ENCODE assay signal across 25 cellular contexts in the genomic region with DNA sequence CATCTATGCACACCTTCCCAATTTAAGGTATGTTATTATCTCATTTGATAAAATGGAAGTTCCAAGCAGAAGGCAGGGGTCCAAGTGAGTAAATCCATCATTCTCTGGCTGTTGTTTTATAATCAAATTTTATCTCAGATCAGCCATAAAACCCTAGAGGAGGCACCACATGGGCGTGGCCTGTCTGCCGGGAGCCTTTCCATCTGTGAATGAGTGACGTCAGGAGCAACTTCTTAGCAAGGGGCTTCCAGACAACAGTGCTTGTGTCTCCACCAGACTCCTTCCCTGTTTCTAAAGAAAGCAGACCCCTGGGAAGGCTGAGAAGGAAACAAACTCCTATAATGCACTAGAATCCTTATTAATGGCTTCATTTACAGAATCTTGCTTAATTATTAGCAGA. TPM values are rescaled to one million over a fixed set of nuclear protein-coding genes. Genes with fewer than 3 reads are reported as not detected.
DNase-seq lines count a peak whose midpoint lies in the region; ATAC-seq, FAIRE-seq and TF ChIP-seq lines count a peak whose summit lies in the region.
"Had no signal": no experiment of that assay in that cellular context is flagged by ENCODE, and none has a peak within 500 bp of the region (broad histone marks: within the 10 kb centered on the region; RNA-seq: fewer than 3 reads in every experiment).

No MANE protein-coding gene starts in this region.

- H3K4me3 ChIP-seq in HepG2 (replicated peaks in 1 of 3; ENCODE audit: insufficient read depth in 1 of 3, low read depth in 2 of 3, low read length in 3 of 3) (no peak overlapping the region), right lobe of liver (no peak overlapping the region), HEK293 (ENCODE audit: low read depth, low read length) (no peak overlapping the region), neural progenitor cell (no peak overlapping the region), spleen (no peak overlapping the region)
- H3K4me3 ChIP-seq: BLaER1 had no signal

- no peaks in the 10 kb centered on the region for H3K9me3 Mint-ChIP-seq in neural progenitor cell
- H3K9me3 Mint-ChIP-seq: CD8-positive, alpha-beta T cell; H9 had no signal

- H3K4me1 Mint-ChIP-seq in neural progenitor cell: no peaks in the 10 kb centered on the region
- H3K4me1 Mint-ChIP-seq: CD14-positive monocyte, H9, IgD-negative memory B cell had no signal

- no peaks in the 10 kb centered on the region for H3K4me1 ChIP-seq in HepG2 (ENCODE audit: insufficient read depth, low read length)
- no peaks in the 10 kb centered on the region for H3K4me1 ChIP-seq in right lobe of liver
- no peaks in the 10 kb centered on the region for H3K4me1 ChIP-seq in HEK293 (ENCODE audit: control insufficient read depth, insufficient read depth, low read length)
- no peaks in the 10 kb centered on the region for H3K4me1 ChIP-seq in neural progenitor cell
- H3K4me1 ChIP-seq in spleen: no peaks in the 10 kb centered on the region
- H3K4me1 ChIP-seq: BLaER1 had no signal

- TF ChIP-seq EP300 in HepG2 (IDR thresholded peaks at IDR 0.05; ENCODE audit: low read depth in 2 of 2, low read length in 2 of 2): no peak
- no peak for TF ChIP-seq EP300 in HepG2 (CRISPR knock-in tag; IDR thresholded peaks at IDR 0.05; ENCODE audit: borderline replicate concordance)

- DNase-seq in HepG2 (ENCODE audit: low spot score) (no peak), right lobe of liver (no peak), OCI-M1 (lab: John Stamatoyannopoulos, UW) (peak; percentile 14), neural progenitor cell (ENCODE audit: low spot score) (peak; percentile 11), NCI-H2171 treated with DMSO at 0.1 percent for 48 hours (lab: John Stamatoyannopoulos, UW) (no peak), amygdala (lab: John Stamatoyannopoulos, UW) (no peak), spleen (no peak)
- DNase-seq: AML-193; Calu3; CD8-positive, alpha-beta T cell; DMS79; GDM1; H9; Karpas-422; KBM-7 had no signal

- intact Hi-C loops in HepG2 (cut with micrococcal nuclease; ENCODE audit: unreplicated experiment) (no loop called here), right lobe of liver (cut with DNase I) (no loop called here), spleen (cut with DNase I; ENCODE audit: low total_unique reads) (no loop called here)

- no peak for TF ChIP-seq RAD21 in HepG2 (CRISPR knock-in tag; IDR thresholded peaks at IDR 0.05)

- H3K4me3 Mint-ChIP-seq in neural progenitor cell: no peak overlapping the region
- H3K4me3 Mint-ChIP-seq: CD14-positive monocyte; CD8-positive, alpha-beta T cell; H9; IgD-negative memory B cell had no signal

- TF ChIP-seq POLR2A in HepG2 (IDR thresholded peaks at IDR 0.05; ENCODE audit: insufficient read depth in 1 of 2, low read depth in 2 of 2, low read length in 2 of 2) (no peak), right lobe of liver (IDR thresholded peaks at IDR 0.05) (no peak), spleen (IDR thresholded peaks at IDR 0.05) (no peak)

- H3K4me2 ChIP-seq in HepG2 (ENCODE audit: low read depth, low read length) (no peak overlapping the region), neural progenitor cell (no peak overlapping the region)
- H3K4me2 ChIP-seq: BLaER1 had no signal

- WGBS in HepG2 (ENCODE audit: low lambda C conversion rate): 0% methylated on average over 2 of the region's 3 CpGs
- WGBS in right lobe of liver (ENCODE audit: insufficient coverage, low coverage, low lambda C conversion rate, missing lambda C conversion rate): 16% methylated on average over 2 of the region's 3 CpGs
- WGBS in spleen, 5 donors: 37 to 67% (median 59%) methylated on average over 3 of the region's 3 CpGs

- H3K27ac Mint-ChIP-seq in neural progenitor cell: no peak overlapping the region
- H3K27ac Mint-ChIP-seq: CD14-positive monocyte; CD8-positive, alpha-beta T cell; H9; IgD-negative memory B cell had no signal

- H3K9ac ChIP-seq in HepG2 (ENCODE audit: insufficient read depth, low read depth, low read length): no peak overlapping the region
- H3K9ac ChIP-seq in neural progenitor cell: no peak overlapping the region
- H3K9ac ChIP-seq: BLaER1 had no signal

- H2AFZ ChIP-seq in HepG2 (ENCODE audit: low read length): no peak overlapping the region
- H2AFZ ChIP-seq in neural progenitor cell (replicated peaks): no peak overlapping the region

- FAIRE-seq in HepG2 (lab: Jason Lieb, UNC): no peak
- FAIRE-seq: A204.1, GM12892, GM18507, H1, HTR-8/SVneo had no signal

- H3K79me2 ChIP-seq in HepG2 (ENCODE audit: insufficient read depth, low read length) (no peaks in the 10 kb centered on the region), neural progenitor cell (ENCODE audit: low read depth) (no peaks in the 10 kb centered on the region)

- H3K36me3 ChIP-seq in HepG2 (replicated peaks in 1 of 2; ENCODE audit: control insufficient read depth in 1 of 2, insufficient read depth in 2 of 2, low read length in 2 of 2): no peaks in the 10 kb centered on the region
- H3K36me3 ChIP-seq in right lobe of liver: no peaks in the 10 kb centered on the region
- no peaks in the 10 kb centered on the region for H3K36me3 ChIP-seq in HEK293 (ENCODE audit: control insufficient read depth in 2 of 2, insufficient read depth in 1 of 2, low read length in 2 of 2)
- H3K36me3 ChIP-seq in neural progenitor cell: no peaks in the 10 kb centered on the region
- H3K36me3 ChIP-seq in spleen: no peaks in the 10 kb centered on the region
- H3K36me3 ChIP-seq: BLaER1 had no signal

- POLR2A ChIA-PET in HepG2 (lab: Yijun Ruan, JAX) (no interaction called here), HEK293 (lab: Yijun Ruan, JAX) (no interaction called here)

- no peak overlapping the region for H3K27ac ChIP-seq in HepG2 (ENCODE audit: extremely low read length, insufficient read depth, low read length)
- no peak overlapping the region for H3K27ac ChIP-seq in right lobe of liver
- no peak overlapping the region for H3K27ac ChIP-seq in HEK293 (ENCODE audit: extremely low read depth, low read depth, low read length)
- H3K27ac ChIP-seq in neural progenitor cell: no peak overlapping the region
- H3K27ac ChIP-seq in spleen: no peak overlapping the region
- H3K27ac ChIP-seq: BLaER1 had no signal

- no TSS peak for BruUV-seq in HepG2 (replicated peaks; lab: Mats Ljungman, UMichigan)

- peaks cover 0 to 4% of the 10 kb centered on the region in 2 experiments; a peak in 1 of 5 replicates for H3K27me3 ChIP-seq in HepG2 (ENCODE audit: control insufficient read depth in 1 of 2, insufficient read depth in 2 of 2, low read length in 2 of 2)
- H3K27me3 ChIP-seq in right lobe of liver: peaks cover 0 to 8% of the 10 kb centered on the region in 2 donors
- H3K27me3 ChIP-seq in neural progenitor cell: peaks cover 28% of the 10 kb centered on the region
- H3K27me3 ChIP-seq in spleen (replicated peaks in 1 of 7): peaks cover 0 to 60% (median 0%) of the 10 kb centered on the region in 7 donors
- H3K27me3 ChIP-seq: BLaER1 had no signal

- CTCF ChIA-PET in HepG2 (lab: Yijun Ruan, JAX; ENCODE audit: low intra/inter-chr PET ratio, low total read pairs): no interaction called here
- CTCF ChIA-PET in HEK293 (lab: Yijun Ruan, JAX): interaction anchor here (0.6 to 3.8 kb wide), 3 partner anchors 8 to 635 kb away, joined by 3 to 22 read pairs (median 3); no protein-coding TSS in a partner anchor

- no peak for TF ChIP-seq CTCF in HepG2 (CRISPR knock-in tag; IDR thresholded peaks at IDR 0.05)
- TF ChIP-seq CTCF in right lobe of liver (IDR thresholded peaks at IDR 0.05): no peak
- TF ChIP-seq CTCF in HEK293 (tag by site-specific recombination; IDR thresholded peaks at IDR 0.05): no peak
- TF ChIP-seq CTCF in neural progenitor cell (IDR thresholded peaks at IDR 0.05): no peak
- TF ChIP-seq CTCF in spleen (IDR thresholded peaks at IDR 0.05 in 8 of 11, conservative IDR thresholded peaks at IDR 0.05 in 3 of 11): no peak

- H4K20me1 ChIP-seq in HepG2 (ENCODE audit: insufficient read depth, low read length): no peaks in the 10 kb centered on the region
- H4K20me1 ChIP-seq in neural progenitor cell (ENCODE audit: low read depth): no peaks in the 10 kb centered on the region
- H4K20me1 ChIP-seq: BLaER1 had no signal

- in situ Hi-C loops in HepG2 (cut with HindIII; ENCODE audit: extremely low pct_ligation_motif_present, low pct_unique_long_range_greater_than_20kb): no loop called here

- H3K9me3 ChIP-seq in HepG2 (ENCODE audit: low read length) (no peaks in the 10 kb centered on the region), right lobe of liver (no peaks in the 10 kb centered on the region), HEK293 (ENCODE audit: control insufficient read depth, insufficient read depth, low read depth, low read length) (no peaks in the 10 kb centered on the region), neural progenitor cell (ENCODE audit: low read depth) (no peaks in the 10 kb centered on the region), spleen (peaks cover 0 to 11% (median 0%) of the 10 kb centered on the region in 8 donors)

- no peaks in the 10 kb centered on the region for H3F3A ChIP-seq in neural progenitor cell (ENCODE audit: low read depth)

- no peaks in the 10 kb centered on the region for H3K36me3 Mint-ChIP-seq in neural progenitor cell
- H3K36me3 Mint-ChIP-seq: CD14-positive monocyte; CD8-positive, alpha-beta T cell; IgD-negative memory B cell had no signal

- H3K27me3 Mint-ChIP-seq in neural progenitor cell (ENCODE audit: insufficient read depth, low read depth): peaks cover 5% of the 10 kb centered on the region
- H3K27me3 Mint-ChIP-seq: IgD-negative memory B cell had no signal

- ATAC-seq in HepG2 (no peak), right lobe of liver (no peak)
- ATAC-seq: CD8-positive, alpha-beta T cell had no signal

RNA-seq across cellular contexts. Expression of gene SEZ6L, which starts 13.5 kb away (rescaled TPM):
- not detected in 2 replicates for total RNA-seq in HepG2 (2016; rRNA removed; fragmentation: Illumina TruSeq; extraction: Trizol)
- not detected in 2 replicates for total RNA-seq in HepG2 (2016; cell fraction: cytosol; rRNA removed; fragmentation: Illumina TruSeq; extraction: Trizol; ENCODE audit: low read depth)
- not detected in 2 replicates for total RNA-seq in HepG2 (2016; cell fraction: insoluble cytoplasmic fraction; rRNA removed; fragmentation: Illumina TruSeq; extraction: Trizol)
- not detected in 2 replicates for total RNA-seq in HepG2 (2016; cell fraction: membrane; rRNA removed; fragmentation: Illumina TruSeq; extraction: Trizol)
- not detected in 2 replicates for total RNA-seq in HepG2 (2016; cell fraction: nucleus; rRNA removed; fragmentation: Illumina TruSeq; extraction: Trizol)
- polyA plus RNA-seq in HepG2 (2011; rRNA removed): not detected in 2 replicates
- polyA plus RNA-seq in HepG2 (2011; cell fraction: cytosol; rRNA removed): not detected in 2 replicates
- polyA plus RNA-seq in HepG2 (2011; cell fraction: nucleus; rRNA removed): not detected in 2 replicates
- polyA plus RNA-seq in HepG2 (2012): not detected in 2 replicates
- not detected in 2 replicates for polyA plus RNA-seq in HepG2 (2016; cell fraction: cytosol; fragmentation: Illumina TruSeq; extraction: Trizol; ENCODE audit: low read depth)
- polyA plus RNA-seq in HepG2 (2016; cell fraction: insoluble cytoplasmic fraction; fragmentation: Illumina TruSeq; extraction: Trizol; ENCODE audit: low read depth): not detected in 2 replicates
- polyA plus RNA-seq in HepG2 (2016; cell fraction: membrane; fragmentation: Illumina TruSeq; extraction: Trizol; ENCODE audit: low read depth): not detected in 2 replicates
- polyA plus RNA-seq in HepG2 (2016; cell fraction: nucleus; fragmentation: Illumina TruSeq; extraction: Trizol; ENCODE audit: insufficient read depth, low read depth): not detected in 2 replicates
- not detected in 2 replicates for polyA minus RNA-seq in HepG2 (2011; rRNA and poly(A)+ RNA removed; ENCODE audit: low replicate concordance)
- polyA minus RNA-seq in HepG2 (2011; cell fraction: cytosol; rRNA and poly(A)+ RNA removed): not detected in 2 replicates
- not detected in 2 replicates for polyA minus RNA-seq in HepG2 (2011; cell fraction: nucleus; rRNA and poly(A)+ RNA removed)
- under 1 TPM in 1 of 6 experiments, not detected in 5; 0.13 TPM for total RNA-seq in right lobe of liver
- total RNA-seq in neural progenitor cell (ENCODE audit: low replicate concordance): 0.22 and 0.31 TPM in 2 replicates
- total RNA-seq in spleen: under 1 TPM in 6 of 7 donors, not detected in 1; 0.09 to 0.72 (median 0.46) TPM
- under 1 TPM in 2 of 3 donors, not detected in 1; 0.02 to 0.04 TPM for polyA plus RNA-seq in spleen
- total RNA-seq: Calu3; CD8-positive, alpha-beta T cell; Daoy had no signal
- polyA plus RNA-seq: IgD-negative memory B cell had no signal

Comparison
In these comparisons a context has a peak if more than half of its experiments do, and no peak if none do; other contexts are left out.
1. DNase-seq: peak in OCI-M1 (single experiment) and neural progenitor cell (single experiment); none in HepG2 (single experiment), right lobe of liver (0 of 3), NCI-H2171 treated with DMSO at 0.1 percent for 48 hours (single experiment), amygdala (0 of 56) and spleen (single experiment).
2. Of the 63 proteins assayed by ChIP-seq in both HepG2 and HEK293: peak only in HepG2: none; only in HEK293: ATF2, KLF9 and ZNF629; in both: none; in neither: 60.